8 cellular contexts compared by ENCODE assay signal in the genomic region with DNA sequence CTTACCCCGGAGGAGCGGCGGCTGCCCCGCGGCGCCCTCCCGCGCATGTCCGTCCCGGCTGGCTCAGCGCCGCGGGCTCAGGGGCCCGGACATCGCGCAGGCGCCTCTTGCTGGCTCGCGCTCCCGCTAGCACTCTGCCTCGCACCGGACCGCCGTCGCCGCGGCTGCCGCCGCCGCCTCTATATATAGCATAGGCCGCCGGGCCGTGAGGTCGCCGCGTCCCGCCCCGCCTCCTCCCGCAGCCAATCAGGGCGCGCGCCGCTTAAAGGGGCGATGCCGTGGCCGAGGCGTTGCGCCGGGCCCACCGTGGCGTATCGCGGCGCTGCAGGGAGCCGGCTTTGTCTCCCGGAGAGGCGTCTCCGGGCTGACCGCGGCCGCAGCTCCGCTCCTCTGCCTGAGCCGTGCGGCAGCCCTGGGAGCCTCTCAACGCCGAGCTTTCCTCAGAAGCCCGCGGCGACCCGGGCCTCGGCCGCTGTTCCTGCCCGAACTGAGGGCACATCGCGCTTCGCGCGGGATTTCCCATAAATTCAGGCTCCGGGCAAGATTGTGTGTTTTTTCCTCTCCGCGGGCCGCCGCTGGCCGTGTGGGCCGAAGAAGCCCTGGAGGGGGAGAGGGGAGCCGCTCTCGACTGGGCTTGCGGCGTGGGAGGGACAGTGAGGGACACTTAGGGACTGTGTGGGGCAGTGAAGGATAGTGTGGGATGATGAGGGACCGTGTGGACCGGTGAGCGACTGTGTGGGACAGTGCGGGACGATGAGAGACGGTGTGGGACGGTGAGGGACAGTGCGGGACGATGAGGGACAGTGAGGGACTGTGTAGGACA. TPM values are rescaled to one million over a fixed set of nuclear protein-coding genes. Genes with fewer than 3 reads are reported as not detected.
DNase-seq lines count a peak whose midpoint lies in the region; ATAC-seq and TF ChIP-seq lines count a peak whose summit lies in the region.

A gene with protein sequence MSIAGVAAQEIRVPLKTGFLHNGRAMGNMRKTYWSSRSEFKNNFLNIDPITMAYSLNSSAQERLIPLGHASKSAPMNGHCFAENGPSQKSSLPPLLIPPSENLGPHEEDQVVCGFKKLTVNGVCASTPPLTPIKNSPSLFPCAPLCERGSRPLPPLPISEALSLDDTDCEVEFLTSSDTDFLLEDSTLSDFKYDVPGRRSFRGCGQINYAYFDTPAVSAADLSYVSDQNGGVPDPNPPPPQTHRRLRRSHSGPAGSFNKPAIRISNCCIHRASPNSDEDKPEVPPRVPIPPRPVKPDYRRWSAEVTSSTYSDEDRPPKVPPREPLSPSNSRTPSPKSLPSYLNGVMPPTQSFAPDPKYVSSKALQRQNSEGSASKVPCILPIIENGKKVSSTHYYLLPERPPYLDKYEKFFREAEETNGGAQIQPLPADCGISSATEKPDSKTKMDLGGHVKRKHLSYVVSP (minus strand): TSS at position 157 of the 823 bp plus-strand sequence. CDS start 10,690 bp downstream, outside the sequence.

- no peaks in the 10 kb centered on the region for H3K36me3 ChIP-seq in A673 (ENCODE audit: insufficient read depth, low read length, poor library complexity, severe bottlenecking)
- no peaks in the 10 kb centered on the region for H3K36me3 ChIP-seq in lower lobe of right lung

- no TSS peak for BruUV-seq in A673 (replicated peaks; lab: Mats Ljungman, UMichigan)

- intact Hi-C loops in A673 (cut with micrococcal nuclease; ENCODE audit: unreplicated experiment), result no loop called here
- intact Hi-C loops in lower lobe of right lung (cut with DNase I), result no loop called here

- POLR2A ChIA-PET in A673 (lab: Charles Lee; ENCODE audit: low non-redundant PET), result no interaction called here

- TF ChIP-seq CTCF in A673 (conservative IDR thresholded peaks at IDR 0.05; ENCODE audit: low read depth, low read length) (no peak), lower lobe of right lung (IDR thresholded peaks at IDR 0.05) (no peak)

- peak within 1 kb of the TSS; percentile 85 for H3K27ac ChIP-seq in A673 (ENCODE audit: low read depth, low read length, poor library complexity, severe bottlenecking)
- peak within 1 kb of the TSS; percentile 95 for H3K27ac ChIP-seq in lower lobe of right lung

- peaks cover 54% of the 10 kb centered on the region for H3K4me1 ChIP-seq in A673 (ENCODE audit: insufficient read depth, low read length, poor library complexity, severe bottlenecking)
- peaks cover 51% of the 10 kb centered on the region for H3K4me1 ChIP-seq in lower lobe of right lung

- H3K27me3 ChIP-seq in A673 (replicated peaks; ENCODE audit: insufficient read depth, low read depth, low read length, poor library complexity) (no peaks in the 10 kb centered on the region), lower lobe of right lung (ENCODE audit: low read depth) (no peaks in the 10 kb centered on the region)

- ATAC-seq in GM18909 (IDR thresholded peaks at IDR 0.05; ENCODE audit: poor library complexity, unreplicated experiment), result peak; percentile 88
- ATAC-seq in HG03175 (IDR thresholded peaks at IDR 0.05; ENCODE audit: unreplicated experiment), result peak; percentile 86
- peak; percentile 90 to 96 for ATAC-seq in lower lobe of right lung

- DNase-seq in A673 (ENCODE audit: low spot score) (peak; percentile 95), NCI-H524 treated with DMSO at 0.1 percent for 48 hours (lab: John Stamatoyannopoulos, UW) (peak; percentile 46), lower lobe of right lung (peak; percentile 96)
- peak; percentile 71 to 75 for DNase-seq in activated CD8-positive, alpha-beta memory T cell treated with anti-CD3 and anti-CD28 coated beads for 4 hours (ENCODE audit: low read depth in 2 of 2)
- DNase-seq in effector CD4-positive, alpha-beta T cell, result peak; percentile 80
- DNase-seq in stimulated activated CD4-positive, alpha-beta T cell treated with anti-CD3 and anti-CD28 coated beads, Interleukin-4, amount 100 ng/mL, for 48 hours (ENCODE audit: low read depth in 2 of 2), result peak; percentile 82 to 85

- CTCF ChIA-PET in A673 (lab: Charles Lee), result no interaction called here

- H3K9me3 ChIP-seq in A673 (ENCODE audit: low read depth, low read length, poor library complexity, severe bottlenecking) (no peaks in the 10 kb centered on the region), lower lobe of right lung (no peaks in the 10 kb centered on the region)

- peak within 1 kb of the TSS; percentile 79 for H3K4me3 ChIP-seq in A673 (ENCODE audit: low read depth, low read length, poor library complexity, severe bottlenecking)
- peak within 1 kb of the TSS; percentile 76 for H3K4me3 ChIP-seq in lower lobe of right lung

RNA-seq across cellular contexts. Expression of the gene that starts here (rescaled TPM):
- 36.2 and 44.4 TPM in 2 replicates for total RNA-seq in A673 (2021)
- 65.1 TPM for total RNA-seq in lower lobe of right lung

Comparison
In these comparisons a context has a peak if more than half of its experiments do, and no peak if none do; other contexts are left out.
1. Peak in every context shown above with its lines: DNase-seq, ATAC-seq, H3K4me3 ChIP-seq and H3K27ac ChIP-seq.
2. DNase-seq: peak in every context shown above with its lines; median percentile 96 in lower lobe of right lung; 95 in A673; 84 in stimulated activated CD4-positive, alpha-beta T cell treated with anti-CD3 and anti-CD28 coated beads, Interleukin-4, amount 100 ng/mL, for 48 hours; 80 in effector CD4-positive, alpha-beta T cell; 73 in activated CD8-positive, alpha-beta memory T cell treated with anti-CD3 and anti-CD28 coated beads for 4 hours; 46 in NCI-H524 treated with DMSO at 0.1 percent for 48 hours.